In genomic region chr20:11235058-11235457, GRCh38 we compare ENCODE assay signal across 12 cellular contexts.
DNase-seq lines count a peak whose midpoint lies in the region; ATAC-seq, FAIRE-seq and TF ChIP-seq lines count a peak whose summit lies in the region.
"Had no signal": no experiment of that assay in that cellular context is flagged by ENCODE, and none has a peak within 500 bp of the region (broad histone marks: within the 10 kb centered on the region; RNA-seq: fewer than 3 reads in every experiment).

No MANE protein-coding gene starts in this region.

- intact Hi-C loops in PC-3 (cut with micrococcal nuclease): no loop called here
- intact Hi-C loops in pancreas (cut with DNase I): no loop called here

- H3F3A ChIP-seq in PC-3 (ENCODE audit: low read length, unreplicated experiment): no peaks in the 10 kb centered on the region

- POLR2A ChIA-PET in PC-3 (lab: Charles Lee; ENCODE audit: unreplicated experiment): no interaction called here

- no peaks in the 10 kb centered on the region for H4K20me1 ChIP-seq in PC-3 (ENCODE audit: low read length)

- no peak overlapping the region for H2BK5ac ChIP-seq in neuronal stem cell (ENCODE audit: low read length)

- H3K4me3 ChIP-seq in PC-3 (ENCODE audit: low read length): no peak overlapping the region
- no peak overlapping the region for H3K4me3 ChIP-seq in epithelial cell of esophagus (ENCODE audit: low read length)
- no peak overlapping the region for H3K4me3 ChIP-seq in neuronal stem cell (ENCODE audit: low read length in 2 of 2)
- no peak overlapping the region for H3K4me3 ChIP-seq in pancreas
- H3K4me3 ChIP-seq: tibial nerve had no signal

- H3K4me1 ChIP-seq in PC-3 (ENCODE audit: insufficient read depth, low read length): peaks cover 14% of the 10 kb centered on the region
- H3K4me1 ChIP-seq in neuronal stem cell (ENCODE audit: control insufficient read depth in 2 of 2, insufficient read depth in 1 of 2, low read depth in 1 of 2, low read length in 2 of 2): peaks cover 13 to 17% of the 10 kb centered on the region in 2 donors
- H3K4me1 ChIP-seq in pancreas: no peaks in the 10 kb centered on the region

- no peak overlapping the region for H4K8ac ChIP-seq in neuronal stem cell (ENCODE audit: low read depth, low read length)

- H3K79me1 ChIP-seq in neuronal stem cell (ENCODE audit: low read depth, low read length): no peaks in the 10 kb centered on the region

- CTCF ChIA-PET in PC-3 (lab: Charles Lee): no interaction called here

- FAIRE-seq in pancreas (lab: Jason Lieb, UNC): no peak
- FAIRE-seq: colon had no signal

- no peak overlapping the region for H3K4ac ChIP-seq in neuronal stem cell (ENCODE audit: low read length)

- H3K27me3 ChIP-seq in PC-3 (ENCODE audit: low read length) (no peaks in the 10 kb centered on the region), neuronal stem cell (ENCODE audit: control insufficient read depth in 3 of 3, insufficient read depth in 3 of 3, low read depth in 1 of 3, low read length in 3 of 3) (no peaks in the 10 kb centered on the region), pancreas (no peaks in the 10 kb centered on the region)
- H3K27me3 ChIP-seq: tibial nerve had no signal

- DNase-seq in GM03348 (ENCODE audit: low spot score) (peak; percentile 29), PC-3 (peak; percentile 44), epithelial cell of esophagus (ENCODE audit: low read depth) (peak; percentile 34), neuronal stem cell (ENCODE audit: low spot score) (no peak), pancreas (no peak), NCI-H526 treated with DMSO at 0.1 percent for 48 hours (lab: John Stamatoyannopoulos, UW) (no peak)
- DNase-seq: NK-92 treated with Interleukin-12 subunit alpha and Interleukin-12 subunit beta, amount 100 ng/mL, for 24 hours had no signal

- no peak for TF ChIP-seq CTCF in PC-3 (conservative IDR thresholded peaks at IDR 0.05; ENCODE audit: low read depth, low read length)
- no peak for TF ChIP-seq CTCF in epithelial cell of esophagus (IDR thresholded peaks at IDR 0.05; ENCODE audit: insufficient read depth, low read depth, low read length, missing control alignments)
- TF ChIP-seq CTCF in pancreas (IDR thresholded peaks at IDR 0.05): no peak

- no peaks in the 10 kb centered on the region; the same call in 1 of the 2 replicates for H3K9me2 ChIP-seq in PC-3 (replicated peaks; ENCODE audit: low read length)

- no peak overlapping the region for H2BK120ac ChIP-seq in neuronal stem cell (ENCODE audit: low read depth, low read length)

- ATAC-seq in PC-3 (peak; percentile 20; the same call in 1 of the 2 replicates), HG03280 (IDR thresholded peaks at IDR 0.05; ENCODE audit: unreplicated experiment) (no peak), pancreas (no peak), GM18502 (IDR thresholded peaks at IDR 0.05; ENCODE audit: poor library complexity, unreplicated experiment) (no peak)
- ATAC-seq: activated T-helper 17 cell treated with anti-CD3 and anti-CD28 coated beads, Interleukin-2, amount 50 U/mL, for 72 hours had no signal

- no peak overlapping the region for H3K14ac ChIP-seq in neuronal stem cell (ENCODE audit: low read length)

- H3K4me2 ChIP-seq in PC-3 (ENCODE audit: low read length) (0 out of 2 replicates have a peak overlapping the region, but pooled peaks have one; percentile 12), neuronal stem cell (ENCODE audit: insufficient read depth, low read length, poor library complexity, severe bottlenecking) (no peak overlapping the region)

- H2AFZ ChIP-seq in PC-3 (ENCODE audit: low read length) (peak overlapping the region; percentile 59; the same call in 1 of the 2 replicates), neuronal stem cell (ENCODE audit: low read length) (peak overlapping the region; percentile 57)

- H3K9ac ChIP-seq in PC-3 (ENCODE audit: low read length) (no peak overlapping the region), neuronal stem cell (ENCODE audit: low read depth, low read length, poor library complexity) (no peak overlapping the region)

- H2BK12ac ChIP-seq in neuronal stem cell (ENCODE audit: low read length): no peak overlapping the region

- H3K9me3 ChIP-seq in PC-3 (ENCODE audit: low read length): no peaks in the 10 kb centered on the region
- H3K9me3 ChIP-seq in neuronal stem cell (replicated peaks in 1 of 2; ENCODE audit: control insufficient read depth in 2 of 2, insufficient read depth in 1 of 2, low read depth in 1 of 2, low read length in 2 of 2): peaks cover 0 to 9% of the 10 kb centered on the region in 2 donors
- no peaks in the 10 kb centered on the region for H3K9me3 ChIP-seq in pancreas
- H3K9me3 ChIP-seq: tibial nerve had no signal

- no peak overlapping the region for H4K91ac ChIP-seq in neuronal stem cell (ENCODE audit: low read depth, low read length, poor library complexity)

- no peak overlapping the region for H3K18ac ChIP-seq in neuronal stem cell (ENCODE audit: low read length)

- no peak overlapping the region for H2AK5ac ChIP-seq in neuronal stem cell (ENCODE audit: low read depth, low read length)

- no CpG with 5 or more reads among the region's 3 CpGs for WGBS in neuronal stem cell (ENCODE audit: extremely low coverage in 2 of 2, insufficient read length in 2 of 2, insufficient replicate concordance in 1 of 2), 2 donors
- WGBS in pancreas, 2 donors: 71 to 76% methylated on average over 3 of the region's 3 CpGs

- H3K36me3 ChIP-seq in PC-3 (ENCODE audit: low read depth, low read length) (no peaks in the 10 kb centered on the region), neuronal stem cell (replicated peaks in 1 of 2; ENCODE audit: control insufficient read depth in 2 of 2, insufficient read depth in 2 of 2, low read length in 2 of 2) (no peaks in the 10 kb centered on the region), pancreas (no peaks in the 10 kb centered on the region)
- H3K36me3 ChIP-seq: tibial nerve had no signal

- no peaks in the 10 kb centered on the region for H3K79me2 ChIP-seq in PC-3 (ENCODE audit: low read length)

- H2BK15ac ChIP-seq in neuronal stem cell (ENCODE audit: low read length): no peak overlapping the region

- BruUV-seq in PC-3 (replicated peaks; lab: Mats Ljungman, UMichigan): no TSS peak

- H3K23ac ChIP-seq in neuronal stem cell (ENCODE audit: low read depth, low read length, poor library complexity): no peak overlapping the region

- H3K27ac ChIP-seq in PC-3 (ENCODE audit: low read length): no peak overlapping the region
- H3K27ac ChIP-seq in neuronal stem cell (replicated peaks; ENCODE audit: low read length): peak overlapping the region; percentile 44
- no peak overlapping the region for H3K27ac ChIP-seq in pancreas

Comparison
In these comparisons a context has a peak if more than half of its experiments do, and no peak if none do; other contexts are left out.
1. DNase-seq: peak in GM03348 (single experiment), PC-3 (single experiment) and epithelial cell of esophagus (single experiment); none in neuronal stem cell (single experiment), pancreas (0 of 6) and NCI-H526 treated with DMSO at 0.1 percent for 48 hours (single experiment).